In the genomic region with DNA sequence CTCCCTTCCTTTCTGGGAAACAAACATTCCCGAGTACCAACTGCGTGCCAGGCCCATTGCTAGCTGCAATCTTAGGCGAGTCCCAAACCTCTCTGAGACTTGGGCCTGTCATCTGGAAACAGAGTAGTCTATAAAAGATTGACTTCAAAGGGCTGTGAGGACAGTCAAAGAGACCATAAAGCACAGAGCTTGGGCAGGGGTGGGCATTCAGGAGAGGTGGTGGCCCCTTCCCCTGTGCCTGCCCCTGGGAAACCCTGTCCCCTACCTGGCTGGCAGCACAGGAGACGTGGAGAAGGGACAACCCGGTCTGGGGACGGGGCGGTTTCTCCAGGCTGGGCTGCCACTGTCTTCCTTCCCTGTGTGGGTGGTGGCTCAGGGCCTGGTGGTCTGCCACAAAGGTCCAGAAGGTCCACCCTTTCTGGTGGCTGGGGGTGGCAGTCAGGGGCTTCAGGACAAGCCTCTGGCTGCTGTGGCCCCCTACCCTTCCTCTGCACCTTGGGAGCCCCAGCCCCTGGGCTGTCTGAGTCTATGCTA, we compare ENCODE assay signal across 12 cellular contexts. TPM values are rescaled to one million over a fixed set of nuclear protein-coding genes. Genes with fewer than 3 reads are reported as not detected.
DNase-seq lines count a peak whose midpoint lies in the region; ATAC-seq, FAIRE-seq and TF ChIP-seq lines count a peak whose summit lies in the region.
"Had no signal": no experiment of that assay in that cellular context is flagged by ENCODE, and none has a peak within 500 bp of the region (broad histone marks: within the 10 kb centered on the region; RNA-seq: fewer than 3 reads in every experiment).

No MANE protein-coding gene starts in this region.

- peak overlapping the region; percentile 85; the same call in 1 of the 2 replicates for H3K4me2 ChIP-seq in GM12878 (ENCODE audit: control insufficient read depth, insufficient read depth)
- H3K4me2 ChIP-seq: A549 had no signal

- TF ChIP-seq EP300 in GM12878 (IDR thresholded peaks at IDR 0.05; ENCODE audit: borderline replicate concordance in 1 of 2, control insufficient read depth in 1 of 2, low read depth in 2 of 2, low read length in 2 of 2), result no peak

- H3K27ac Mint-ChIP-seq in IgD-negative memory B cell, result peak overlapping the region; percentile 92 to 95 (median 95)
- peak overlapping the region; percentile 92 for H3K27ac Mint-ChIP-seq in stimulated activated naive B cell treated with anti-CD40 and anti-IgM and Interleukin-4, amounts not matched to agents 10 μg/mL and 1 μg/mL and 100 μg/mL, for 72 hours

- DNase-seq in activated CD4-positive, alpha-beta T cell treated with anti-CD3 and anti-CD28 coated beads, Interleukin-2, amount 50 U/mL, for 48 hours, result peak; percentile 26 to 36
- no peak for DNase-seq in activated CD4-positive, alpha-beta T cell treated with anti-CD3 and anti-CD28 coated beads for 48 hours
- DNase-seq in GM12878 (ENCODE audit: low read depth, low spot score) (no peak), lower lobe of right lung (no peak)
- no peak for DNase-seq in stimulated activated naive B cell treated with anti-CD40 and anti-IgM and Interleukin-4, amounts not matched to agents 10 μg/mL and 1 μg/mL and 100 μg/mL, for 72 hours
- DNase-seq: gastrocnemius medialis had no signal

- RAD21 ChIA-PET in GM12878 (lab: Charles Lee; ENCODE audit: unreplicated experiment), result no interaction called here

- no peaks in the 10 kb centered on the region for H3K79me2 ChIP-seq in GM12878 (ENCODE audit: control insufficient read depth, insufficient read depth, low read length)

- no peak for FAIRE-seq in GM12878 (lab: Jason Lieb, UNC)
- FAIRE-seq: A549 had no signal

- no TSS peak for BruUV-seq in GM12878 (replicated peaks; lab: Mats Ljungman, UMichigan)

- no peak overlapping the region for H3K4me3 ChIP-seq in GM12878
- no peak overlapping the region for H3K4me3 ChIP-seq in lower lobe of right lung
- H3K4me3 ChIP-seq: A549, gastrocnemius medialis, thoracic aorta had no signal

- no peaks in the 10 kb centered on the region for H4K20me1 ChIP-seq in GM12878 (ENCODE audit: control insufficient read depth, insufficient read depth)

- H3K4me1 Mint-ChIP-seq in IgD-negative memory B cell, result peaks cover 6 to 13% (median 8%) of the 10 kb centered on the region in 3 donors
- H3K4me1 Mint-ChIP-seq in stimulated activated naive B cell treated with anti-CD40 and anti-IgM and Interleukin-4, amounts not matched to agents 10 μg/mL and 1 μg/mL and 100 μg/mL, for 72 hours, result peaks cover 28 to 50% of the 10 kb centered on the region in 2 donors

- intact Hi-C loops in GM12878 (cut with micrococcal nuclease; ENCODE audit: unreplicated experiment), result no loop called here
- intact Hi-C loops in lower lobe of right lung (cut with DNase I), result no loop called here

- in situ Hi-C loops in GM12878 (cut with MboI), result no loop called here

- TF ChIP-seq RAD21 in GM12878 (IDR thresholded peaks at IDR 0.05; ENCODE audit: insufficient read depth, low read depth, low read length), result no peak

- peaks cover 11% of the 10 kb centered on the region for H3K4me1 ChIP-seq in GM12878 (ENCODE audit: control insufficient read depth, insufficient read depth, low read length)
- H3K4me1 ChIP-seq in lower lobe of right lung, result peaks cover 43% of the 10 kb centered on the region

- no peak overlapping the region for H3K27ac ChIP-seq in GM12878 (ENCODE audit: control insufficient read depth, insufficient read depth)
- no peak overlapping the region for H3K27ac ChIP-seq in lower lobe of right lung
- H3K27ac ChIP-seq: gastrocnemius medialis, thoracic aorta, VCaP had no signal

- ATAC-seq in GM12878, result peak; percentile 6
- peak; percentile 4 to 7 for ATAC-seq in stimulated activated naive B cell treated with anti-CD40 and anti-IgM and Interleukin-4, amounts not matched to agents 10 μg/mL and 1 μg/mL and 100 μg/mL, for 72 hours (replicated peaks)
- no peak for ATAC-seq in HG02938 (IDR thresholded peaks at IDR 0.05; ENCODE audit: unreplicated experiment)
- no peak for ATAC-seq in lower lobe of right lung
- ATAC-seq in GM21447 (IDR thresholded peaks at IDR 0.05; ENCODE audit: unreplicated experiment), result no peak
- ATAC-seq: A549, gastrocnemius medialis had no signal

- peaks cover 6% of the 10 kb centered on the region for H3K27me3 Mint-ChIP-seq in IgD-negative memory B cell
- H3K27me3 Mint-ChIP-seq in stimulated activated naive B cell treated with anti-CD40 and anti-IgM and Interleukin-4, amounts not matched to agents 10 μg/mL and 1 μg/mL and 100 μg/mL, for 72 hours, result peaks cover 0 to 7% of the 10 kb centered on the region in 2 donors

- peaks cover 0 to 2% (median 0%) of the 10 kb centered on the region in 3 donors for H3K9me3 Mint-ChIP-seq in IgD-negative memory B cell
- no peaks in the 10 kb centered on the region for H3K9me3 Mint-ChIP-seq in stimulated activated naive B cell treated with anti-CD40 and anti-IgM and Interleukin-4, amounts not matched to agents 10 μg/mL and 1 μg/mL and 100 μg/mL, for 72 hours

- H3K9me3 ChIP-seq in GM12878 (replicated peaks; ENCODE audit: control insufficient read depth, insufficient read depth, low read length) (no peaks in the 10 kb centered on the region), lower lobe of right lung (no peaks in the 10 kb centered on the region)
- H3K9me3 ChIP-seq: A549, gastrocnemius medialis, thoracic aorta had no signal

- SMC1A ChIA-PET in GM12878 (lab: Charles Lee; ENCODE audit: uncharacterized antibody, unreplicated experiment), result no interaction called here

- H3K27me3 ChIP-seq in GM12878 (replicated peaks in 1 of 2; ENCODE audit: control insufficient read depth in 2 of 2, insufficient read depth in 2 of 2, low read length in 1 of 2) (no peaks in the 10 kb centered on the region), lower lobe of right lung (ENCODE audit: low read depth) (no peaks in the 10 kb centered on the region)
- H3K27me3 ChIP-seq: gastrocnemius medialis had no signal

- peak overlapping the region; percentile 70; the same call in 1 of the 2 replicates for H2AFZ ChIP-seq in GM12878 (ENCODE audit: control insufficient read depth, low read depth, low read length)

- H3K36me3 ChIP-seq in GM12878 (ENCODE audit: control insufficient read depth in 2 of 2, insufficient read depth in 2 of 2, low read length in 1 of 2) (no peaks in the 10 kb centered on the region), lower lobe of right lung (no peaks in the 10 kb centered on the region)
- H3K36me3 ChIP-seq: gastrocnemius medialis, thoracic aorta had no signal

- H3K4me3 Mint-ChIP-seq in IgD-negative memory B cell, result peak overlapping the region; percentile 66 to 94 (median 71)
- H3K4me3 Mint-ChIP-seq in stimulated activated naive B cell treated with anti-CD40 and anti-IgM and Interleukin-4, amounts not matched to agents 10 μg/mL and 1 μg/mL and 100 μg/mL, for 72 hours, result peak overlapping the region; percentile 59 to 63

- POLR2A ChIA-PET in GM12878 (lab: Charles Lee), result no interaction called here

- 71% methylated on average over 7 of the region's 7 CpGs for WGBS in GM12878 (ENCODE audit: insufficient coverage, insufficient replicate concordance, low lambda C conversion rate, missing lambda C conversion rate)

- H3K36me3 Mint-ChIP-seq in IgD-negative memory B cell, result no peaks in the 10 kb centered on the region
- no peaks in the 10 kb centered on the region for H3K36me3 Mint-ChIP-seq in stimulated activated naive B cell treated with anti-CD40 and anti-IgM and Interleukin-4, amounts not matched to agents 10 μg/mL and 1 μg/mL and 100 μg/mL, for 72 hours

- TF ChIP-seq CTCF in GM12878 (IDR thresholded peaks at IDR 0.05 in 2 of 3, conservative IDR thresholded peaks at IDR 0.05 in 1 of 3; ENCODE audit: control insufficient read depth in 2 of 3, extremely low read depth in 1 of 3, insufficient read depth in 1 of 3, low read depth in 3 of 3, low read length in 3 of 3), result no peak
- no peak for TF ChIP-seq CTCF in lower lobe of right lung (IDR thresholded peaks at IDR 0.05)

- no peak for TF ChIP-seq POLR2A in GM12878 (IDR thresholded peaks at IDR 0.05; ENCODE audit: low read depth, low read length)

- CTCF ChIA-PET in GM12878 (lab: Yijun Ruan, JAX), result no interaction called here

- H3K9ac ChIP-seq in GM12878 (ENCODE audit: control insufficient read depth, insufficient read depth, low read length), result no peak overlapping the region

TF ChIP-seq in GM12878, 131 proteins besides CTCF, POLR2A, EP300 and RAD21:
- TF ChIP-seq POLR2AphosphoS5 (IDR thresholded peaks at IDR 0.05; ENCODE audit: low read length) (no peak), EZH2 (IDR thresholded peaks at IDR 0.05; ENCODE audit: borderline replicate concordance, control insufficient read depth, low read depth, low read length) (no peak)

RNA-seq across cellular contexts. Expression of gene FOSL2, which starts 33.9 kb away (rescaled TPM):
- 0.50 TPM for polyA plus RNA-seq in IgD-negative memory B cell
- total RNA-seq in GM12878 (2013; cell fraction: nucleolus; rRNA removed), result 2.5 and 2.9 TPM in 2 replicates
- total RNA-seq in GM12878 (2014; rRNA removed), result 0.16 and 0.40 TPM in 2 replicates
- total RNA-seq in GM12878 (2014; rRNA removed; fragmentation: Illumina TruSeq; extraction: Trizol), result 0.14 and 0.36 TPM in 2 replicates
- 1.3 and 1.9 TPM in 2 replicates for total RNA-seq in GM12878 (2021)
- 0.41 TPM for polyA plus RNA-seq in GM12878 (2011; ENCODE audit: low read depth)
- polyA plus RNA-seq in GM12878 (2011; rRNA removed), result 0.53 and 0.67 TPM in 2 replicates
- polyA plus RNA-seq in GM12878 (2011; cell fraction: cytosol; rRNA removed), result 0.60 TPM in 2 replicates
- polyA plus RNA-seq in GM12878 (2011; cell fraction: nucleus; rRNA removed), result 1.4 TPM in 2 replicates
- 0.96 and 1.7 TPM in 2 replicates for polyA plus RNA-seq in GM12878 (2012)
- 0.37 and 0.40 TPM in 2 replicates for polyA plus RNA-seq in GM12878 (2014; fragmentation: Illumina TruSeq; extraction: Trizol)
- under 1 TPM; 0.05 TPM for polyA plus RNA-seq in GM12878 (2014; fragmentation: Nextera tagmentation; extraction: Ambion mirVana)
- 0.32 and 0.36 TPM in 2 replicates for polyA plus RNA-seq in GM12878 (2014; rRNA removed)
- polyA plus RNA-seq in GM12878 (2016; fragmentation: Nextera tagmentation; extraction: Ambion mirVana), result under 1 TPM; 0.13 to 0.21 TPM
- polyA minus RNA-seq in GM12878 (2011; rRNA and poly(A)+ RNA removed), result 0.59 and 1.1 TPM in 2 replicates
- polyA minus RNA-seq in GM12878 (2011; cell fraction: cytosol; rRNA and poly(A)+ RNA removed), result 1.1 and 5.9 TPM in 2 replicates
- 1.1 and 1.8 TPM in 2 replicates for polyA minus RNA-seq in GM12878 (2011; cell fraction: nucleus; rRNA and poly(A)+ RNA removed)
- total RNA-seq in lower lobe of right lung, result 74.9 TPM

Comparison
In these comparisons a context has a peak if more than half of its experiments do, and no peak if none do; other contexts are left out.
1. DNase-seq: peak in activated CD4-positive, alpha-beta T cell treated with anti-CD3 and anti-CD28 coated beads, Interleukin-2, amount 50 U/mL, for 48 hours (2 of 2); none in activated CD4-positive, alpha-beta T cell treated with anti-CD3 and anti-CD28 coated beads for 48 hours (single experiment), GM12878 (single experiment), stimulated activated naive B cell treated with anti-CD40 and anti-IgM and Interleukin-4, amounts not matched to agents 10 μg/mL and 1 μg/mL and 100 μg/mL, for 72 hours (single experiment) and lower lobe of right lung (single experiment).
2. ATAC-seq: peak in GM12878 (single experiment) and stimulated activated naive B cell treated with anti-CD40 and anti-IgM and Interleukin-4, amounts not matched to agents 10 μg/mL and 1 μg/mL and 100 μg/mL, for 72 hours (2 of 2); none in HG02938 (single experiment), lower lobe of right lung (0 of 2) and GM21447 (single experiment).
3. RNA of gene FOSL2, which starts 33.9 kb away (total RNA-seq): 74.9 TPM in lower lobe of right lung (single experiment); 0.14 to 2.9 TPM in GM12878; every median in the first group is over 10 times any median in the second.